Comparison of ENCODE assay signal across 18 cellular contexts in genomic region chr1:200048244-200048643, GRCh38. TPM values are rescaled to one million over a fixed set of nuclear protein-coding genes. Genes with fewer than 3 reads are reported as not detected.
DNase-seq lines count a peak whose midpoint lies in the region; ATAC-seq and TF ChIP-seq lines count a peak whose summit lies in the region.
"Had no signal": no experiment of that assay in that cellular context is flagged by ENCODE, and none has a peak within 500 bp of the region (broad histone marks: within the 10 kb centered on the region; RNA-seq: fewer than 3 reads in every experiment).

No MANE protein-coding gene starts in this region.

- no CpG with 5 or more reads among the region's 5 CpGs for WGBS in neuronal stem cell (ENCODE audit: extremely low coverage in 2 of 2, insufficient read length in 2 of 2, insufficient replicate concordance in 1 of 2), 2 donors

- no peak overlapping the region for H3K27ac ChIP-seq in coronary artery
- H3K27ac ChIP-seq in neuronal stem cell (replicated peaks; ENCODE audit: low read length) = no peak overlapping the region
- H3K27ac ChIP-seq: SJCRH30 had no signal

- in situ Hi-C loops in HAP-1 (cut with MboI; ENCODE audit: low sequenced_read_pairs) = loop anchor here (10.0 kb wide), 1 partner anchor 363 kb away; no protein-coding TSS in a partner anchor

- H3K36me3 ChIP-seq in HAP-1 (replicated peaks) (peaks cover 38% of the 10 kb centered on the region), iPS-15b (ENCODE audit: control insufficient read depth, insufficient read depth, low read length) (no peaks in the 10 kb centered on the region), neuronal stem cell (replicated peaks in 1 of 2; ENCODE audit: control insufficient read depth in 2 of 2, insufficient read depth in 2 of 2, low read length in 2 of 2) (no peaks in the 10 kb centered on the region)
- H3K36me3 ChIP-seq: SJCRH30 had no signal

- ATAC-seq in left colon (no peak), GM18517 (IDR thresholded peaks at IDR 0.05; ENCODE audit: unreplicated experiment) (no peak)

- no peak for TF ChIP-seq CTCF in coronary artery (IDR thresholded peaks at IDR 0.05)

- no peak overlapping the region for H4K91ac ChIP-seq in neuronal stem cell (ENCODE audit: low read depth, low read length, poor library complexity)

- H2AK5ac ChIP-seq in neuronal stem cell (ENCODE audit: low read depth, low read length) = no peak overlapping the region

- no peak overlapping the region for H3K14ac ChIP-seq in neuronal stem cell (ENCODE audit: low read length)

- no peak overlapping the region for H2BK15ac ChIP-seq in neuronal stem cell (ENCODE audit: low read length)

- H3K4me1 ChIP-seq in HAP-1 (peaks cover 10% of the 10 kb centered on the region), iPS-15b (ENCODE audit: control insufficient read depth, insufficient read depth, low read length) (peaks cover 28% of the 10 kb centered on the region), neuronal stem cell (ENCODE audit: control insufficient read depth in 2 of 2, insufficient read depth in 1 of 2, low read depth in 1 of 2, low read length in 2 of 2) (peaks cover 6 to 7% of the 10 kb centered on the region in 2 donors)

- no peaks in the 10 kb centered on the region for H3K79me1 ChIP-seq in neuronal stem cell (ENCODE audit: low read depth, low read length)

- H3K4me3 ChIP-seq in HAP-1 (no peak overlapping the region), coronary artery (no peak overlapping the region), iPS-15b (ENCODE audit: low read depth, low read length) (peak overlapping the region; percentile 24), neuronal stem cell (ENCODE audit: low read length in 2 of 2) (no peak overlapping the region)
- H3K4me3 ChIP-seq: SJCRH30 had no signal

- no peak overlapping the region for H2BK120ac ChIP-seq in neuronal stem cell (ENCODE audit: low read depth, low read length)

- H3K18ac ChIP-seq in neuronal stem cell (ENCODE audit: low read length) = no peak overlapping the region

- no peak overlapping the region for H2AFZ ChIP-seq in neuronal stem cell (ENCODE audit: low read length)

- no peak overlapping the region for H4K8ac ChIP-seq in neuronal stem cell (ENCODE audit: low read depth, low read length)

- H2BK12ac ChIP-seq in neuronal stem cell (ENCODE audit: low read length) = no peak overlapping the region

- H3K4ac ChIP-seq in neuronal stem cell (ENCODE audit: low read length) = no peak overlapping the region

- H2BK5ac ChIP-seq in neuronal stem cell (ENCODE audit: low read length) = no peak overlapping the region

- H3K4me2 ChIP-seq in neuronal stem cell (ENCODE audit: insufficient read depth, low read length, poor library complexity, severe bottlenecking) = no peak overlapping the region

- H3K27me3 ChIP-seq in HAP-1 (ENCODE audit: low read depth) = no peaks in the 10 kb centered on the region
- peaks cover 24% of the 10 kb centered on the region for H3K27me3 ChIP-seq in iPS-15b (ENCODE audit: control insufficient read depth, insufficient read depth, low read length)
- H3K27me3 ChIP-seq in neuronal stem cell (ENCODE audit: control insufficient read depth in 3 of 3, insufficient read depth in 3 of 3, low read depth in 1 of 3, low read length in 3 of 3) = peaks cover 0 to 9% (median 4%) of the 10 kb centered on the region in 3 experiments
- H3K27me3 ChIP-seq: SJCRH30 had no signal

- intact Hi-C loops in left colon (cut with DNase I, micrococcal nuclease) = no loop called here

- H3K9ac ChIP-seq in iPS-15b (ENCODE audit: low read depth, low read length) (no peak overlapping the region), neuronal stem cell (ENCODE audit: low read depth, low read length, poor library complexity) (no peak overlapping the region)

- DNase-seq in HAP-1 (ENCODE audit: low spot score in 2 of 2) (peak; percentile 43 to 74), coronary artery (ENCODE audit: low spot score) (peak; percentile 38), neuronal stem cell (ENCODE audit: low spot score) (peak; percentile 24), DMS 273 (lab: John Stamatoyannopoulos, UW; ENCODE audit: unreplicated experiment) (no peak), left colon (no peak), UCSD-AML1 (lab: John Stamatoyannopoulos, UW; ENCODE audit: unreplicated experiment) (no peak)
- DNase-seq: C1 segment of cervical spinal cord, DMS53, KG1, NCI-H1105, NCI-H187, NCI-H2171, OCI-M1, RPMI8226, SJCRH30 had no signal

- H3K9me3 ChIP-seq in HAP-1 = no peaks in the 10 kb centered on the region
- H3K9me3 ChIP-seq in iPS-15b (ENCODE audit: control insufficient read depth, insufficient read depth, low read length) = no peaks in the 10 kb centered on the region
- H3K9me3 ChIP-seq in neuronal stem cell (replicated peaks in 1 of 2; ENCODE audit: control insufficient read depth in 2 of 2, insufficient read depth in 1 of 2, low read depth in 1 of 2, low read length in 2 of 2) = no peaks in the 10 kb centered on the region
- H3K9me3 ChIP-seq: SJCRH30 had no signal

- H3K23ac ChIP-seq in neuronal stem cell (ENCODE audit: low read depth, low read length, poor library complexity) = no peak overlapping the region

RNA-seq across cellular contexts. Expression of gene NR5A2, which starts 20.7 kb away (rescaled TPM):
- polyA plus RNA-seq in neuronal stem cell (2013, experiment 1 of 2) = 0.07 TPM
- 0.07 TPM for polyA plus RNA-seq in neuronal stem cell (2013, experiment 2 of 2)
- 10 to 100 TPM; 51.1 to 53.6 TPM for total RNA-seq in left colon
- total RNA-seq: G401 had no signal

Comparison
In these comparisons a context has a peak if more than half of its experiments do, and no peak if none do; other contexts are left out.
1. DNase-seq: peak in HAP-1 (2 of 2), coronary artery (single experiment) and neuronal stem cell (single experiment); none in DMS 273 (single experiment), left colon (0 of 2) and UCSD-AML1 (single experiment).